8 cellular contexts compared by ENCODE assay signal in the genomic region with DNA sequence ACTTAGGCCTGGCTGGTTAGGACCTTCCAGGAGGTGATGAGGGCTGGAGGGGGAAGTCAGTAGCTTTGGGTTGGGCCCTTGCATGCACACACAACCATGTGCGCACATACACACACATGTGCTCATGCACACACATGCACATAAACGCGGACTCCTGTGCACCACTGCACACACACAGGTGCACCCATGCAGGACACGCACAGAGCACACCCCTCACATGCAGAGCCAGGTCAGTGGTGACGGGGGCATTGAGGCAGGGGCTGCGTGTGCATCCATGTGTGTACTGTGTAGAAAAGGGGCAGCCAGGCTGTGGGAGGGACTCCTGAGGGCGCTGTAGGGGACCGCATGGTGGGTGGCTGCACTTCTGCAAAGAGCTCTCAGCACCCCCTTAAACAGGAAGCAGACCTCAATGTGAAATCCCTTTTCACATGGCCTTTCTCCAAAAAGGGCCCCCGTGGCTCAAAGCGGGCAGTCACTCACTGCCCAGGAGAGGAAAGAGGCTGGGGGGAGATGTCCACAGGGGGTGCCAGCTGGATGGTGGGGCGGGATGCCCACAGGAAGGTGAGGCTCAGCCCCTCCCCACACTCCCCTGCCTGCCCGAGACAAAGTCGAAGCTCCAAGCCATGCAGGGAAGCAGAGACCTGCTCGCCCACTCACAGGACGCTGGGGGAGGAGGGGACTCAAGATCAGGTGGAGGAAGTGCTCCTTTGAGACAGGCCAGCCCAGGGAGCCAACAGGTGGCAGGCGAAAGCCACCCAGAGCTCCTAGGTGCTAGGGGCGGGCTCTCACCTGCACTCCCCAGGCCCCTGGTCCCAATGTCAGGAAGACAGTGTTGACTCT.
DNase-seq lines count a peak whose midpoint lies in the region; ATAC-seq and TF ChIP-seq lines count a peak whose summit lies in the region.

No MANE protein-coding gene starts in this region.

- peaks cover 13% of the 10 kb centered on the region for H3F3A ChIP-seq in SU-DHL-6 (ENCODE audit: insufficient read depth)

- DNase-seq in lower lobe of right lung (peak; percentile 67), cortex of kidney (lab: John Stamatoyannopoulos, UW) (no peak), vagina (ENCODE audit: extremely low spot score in 2 of 2) (no peak), NCI-H2196 (lab: John Stamatoyannopoulos, UW; ENCODE audit: unreplicated experiment) (no peak), NCI-H2081 (lab: John Stamatoyannopoulos, UW) (no peak)

- H3K9ac ChIP-seq in SU-DHL-6 (ENCODE audit: low read length) = peak overlapping the region; percentile 39; the same call in 1 of the 2 replicates

- no peak for TF ChIP-seq POLR2A in vagina (IDR thresholded peaks at IDR 0.05)

- H3K9me2 ChIP-seq in SU-DHL-6 (replicated peaks; ENCODE audit: insufficient read depth, low read length) = no peaks in the 10 kb centered on the region

- H3K9me3 ChIP-seq in SU-DHL-6 (ENCODE audit: insufficient read depth, low read length) = no peaks in the 10 kb centered on the region
- H3K9me3 ChIP-seq in lower lobe of right lung = no peaks in the 10 kb centered on the region
- H3K9me3 ChIP-seq in vagina = no peaks in the 10 kb centered on the region

- no peaks in the 10 kb centered on the region for H3K79me2 ChIP-seq in SU-DHL-6 (ENCODE audit: insufficient read depth, low read length)

- H3K36me3 ChIP-seq in SU-DHL-6 (ENCODE audit: low read length) = no peaks in the 10 kb centered on the region
- peaks cover 76% of the 10 kb centered on the region for H3K36me3 ChIP-seq in lower lobe of right lung
- peaks cover 0 to 53% of the 10 kb centered on the region in 2 donors for H3K36me3 ChIP-seq in vagina

- TF ChIP-seq CTCF in SU-DHL-6 (IDR thresholded peaks at IDR 0.05; ENCODE audit: insufficient read depth, low read length, poor library complexity, severe bottlenecking) (peak; percentile 38), lower lobe of right lung (IDR thresholded peaks at IDR 0.05) (no peak), vagina (IDR thresholded peaks at IDR 0.05) (no peak)

- no peak overlapping the region for H2AFZ ChIP-seq in SU-DHL-6 (ENCODE audit: low read depth, low read length, severe bottlenecking)

- peaks cover 22% of the 10 kb centered on the region for H3K4me1 ChIP-seq in lower lobe of right lung
- H3K4me1 ChIP-seq in vagina = peaks cover 24% of the 10 kb centered on the region

- no peak overlapping the region for H3K4me3 ChIP-seq in SU-DHL-6 (ENCODE audit: insufficient read depth, low read length, poor library complexity, severe bottlenecking)
- no peak overlapping the region for H3K4me3 ChIP-seq in lower lobe of right lung
- H3K4me3 ChIP-seq in vagina = no peak overlapping the region

- intact Hi-C loops in lower lobe of right lung (cut with DNase I) = no loop called here
- intact Hi-C loops in vagina (cut with DNase I) = no loop called here

- no peaks in the 10 kb centered on the region for H4K20me1 ChIP-seq in SU-DHL-6 (ENCODE audit: low read depth, low read length)

- H3K27me3 ChIP-seq in SU-DHL-6 (ENCODE audit: low read length) (no peaks in the 10 kb centered on the region), lower lobe of right lung (ENCODE audit: low read depth) (no peaks in the 10 kb centered on the region), vagina (no peaks in the 10 kb centered on the region)

- ATAC-seq in GM18502 (IDR thresholded peaks at IDR 0.05; ENCODE audit: poor library complexity, unreplicated experiment) = peak; percentile 52
- ATAC-seq in HG02623 (IDR thresholded peaks at IDR 0.05; ENCODE audit: unreplicated experiment) = peak; percentile 40
- peak; percentile 51 to 59 for ATAC-seq in lower lobe of right lung

- H3K27ac ChIP-seq in SU-DHL-6 (ENCODE audit: low read depth, low read length) = peak overlapping the region; percentile 85
- H3K27ac ChIP-seq in lower lobe of right lung = peak overlapping the region; percentile 36
- no peak overlapping the region for H3K27ac ChIP-seq in vagina

- peak overlapping the region; percentile 39 for H3K4me2 ChIP-seq in SU-DHL-6 (ENCODE audit: low read depth, low read length, poor library complexity, severe bottlenecking)
